ENCODE assay signal across 8 cellular contexts in genomic region chr2:10448208-10448645, GRCh38.
DNase-seq lines count a peak whose midpoint lies in the region; ATAC-seq, FAIRE-seq and TF ChIP-seq lines count a peak whose summit lies in the region.

TSS of gene ODC1 (minus strand) at chr2:10448327. CDS start at chr2:10445032, 3,295 bp downstream.

- peak; percentile 99 for DNase-seq in AG20443 (ENCODE audit: low spot score)
- DNase-seq in GM19239 (ENCODE audit: insufficient read length, low spot score): peak; percentile 85
- peak; percentile 86 for DNase-seq in NCI-H510A treated with DMSO at 0.1 percent for 48 hours (lab: John Stamatoyannopoulos, UW)
- DNase-seq in activated CD4-positive, alpha-beta T cell treated with anti-CD3 and anti-CD28 coated beads for 24 hours (ENCODE audit: low read depth in 2 of 2): peak; percentile 98 to 99
- peak; percentile 90 for DNase-seq in choroid plexus epithelial cell (ENCODE audit: low read depth)
- peak; percentile 98 for DNase-seq in left kidney (ENCODE audit: low read depth, low spot score)
- peak; percentile 99 to 100 for DNase-seq in stimulated activated CD4-positive, alpha-beta T cell treated with anti-CD3 and anti-CD28 coated beads, Interleukin-2, amount 100 ng/mL, for 24 hours

- peak; percentile 45 for FAIRE-seq in GM19239 (lab: Jason Lieb, UNC)

- peak; percentile 57 for ATAC-seq in HG03442 (IDR thresholded peaks at IDR 0.05; ENCODE audit: unreplicated experiment)

- TF ChIP-seq CTCF in choroid plexus epithelial cell (conservative IDR thresholded peaks at IDR 0.05; ENCODE audit: low read depth, low read length): no peak

- H3K4me3 ChIP-seq in choroid plexus epithelial cell (ENCODE audit: low read depth, low read length): peak within 1 kb of the TSS; percentile 69

Comparison
In these comparisons a context has a peak if more than half of its experiments do, and no peak if none do; other contexts are left out.
1. Peak in every context shown above with its lines: DNase-seq, ATAC-seq and H3K4me3 ChIP-seq.